9 cellular contexts compared by ENCODE assay signal in the genomic region with DNA sequence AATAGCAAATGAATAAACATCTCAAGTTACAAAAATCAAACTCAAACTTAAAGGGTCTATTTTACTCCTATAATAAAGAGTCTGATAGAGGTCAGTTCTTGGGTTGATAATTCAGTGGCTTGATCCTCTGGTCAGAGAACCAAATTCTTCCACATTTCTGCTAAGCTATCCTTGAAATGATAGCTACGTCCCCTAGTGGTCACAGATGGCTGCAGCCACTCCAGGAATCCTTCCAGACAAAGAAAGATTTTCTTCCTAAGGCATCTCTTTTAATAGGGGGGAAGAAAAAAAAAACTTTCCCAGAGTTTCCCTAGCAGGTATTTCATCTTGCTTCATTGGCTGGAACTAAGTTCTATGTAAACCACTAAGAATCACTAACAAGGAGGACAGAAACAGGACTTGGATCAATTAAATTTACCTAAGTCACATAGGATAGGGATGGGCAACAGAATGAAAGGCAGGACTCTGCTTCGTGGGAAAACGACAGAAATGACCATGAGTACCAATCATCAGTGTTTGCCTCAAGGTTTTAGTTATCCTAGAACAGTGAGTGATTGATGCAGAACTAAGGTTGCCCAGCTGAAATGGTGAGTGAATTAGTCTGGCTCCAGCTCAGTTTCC.
DNase-seq lines count a peak whose midpoint lies in the region; ATAC-seq and TF ChIP-seq lines count a peak whose summit lies in the region.
"Had no signal": no experiment of that assay in that cellular context is flagged by ENCODE, and none has a peak within 500 bp of the region (broad histone marks: within the 10 kb centered on the region; RNA-seq: fewer than 3 reads in every experiment).

No MANE protein-coding gene starts in this region.

- no peaks in the 10 kb centered on the region for H3K36me3 Mint-ChIP-seq in T-helper 17 cell (ENCODE audit: low read depth)

- H3K27ac ChIP-seq in 22Rv1: no peak overlapping the region
- H3K27ac ChIP-seq: skin epidermis had no signal

- no peak overlapping the region for H3K4me3 ChIP-seq in GM12875 (ENCODE audit: low read depth, low read length)
- H3K4me3 ChIP-seq in foreskin fibroblast (ENCODE audit: low read depth in 1 of 2, low read length in 2 of 2): no peak overlapping the region
- H3K4me3 ChIP-seq: skin epidermis had no signal

- H3K4me1 Mint-ChIP-seq in T-helper 17 cell: no peaks in the 10 kb centered on the region

- TF ChIP-seq CTCF in 22Rv1 (IDR thresholded peaks at IDR 0.05) (peak; percentile 90), GM12875 (IDR thresholded peaks at IDR 0.05; ENCODE audit: borderline replicate concordance, insufficient read depth, low read depth, low read length) (peak; percentile 62; the same call in 1 of the 2 replicates), foreskin fibroblast (IDR thresholded peaks at IDR 0.05; ENCODE audit: low read depth, low read length) (peak; percentile 93)

- H3K27ac Mint-ChIP-seq in T-helper 17 cell: no peak overlapping the region

- DNase-seq in RPMI7951 (ENCODE audit: low read depth): peak; percentile 19
- peak; percentile 22 to 75 for DNase-seq in foreskin fibroblast
- DNase-seq in GOT3 (lab: John Stamatoyannopoulos, UW): no peak
- no peak for DNase-seq in T-helper 17 cell
- no peak for DNase-seq in NK-92 (lab: John Stamatoyannopoulos, UW; ENCODE audit: unreplicated experiment)

- no peak for ATAC-seq in HG03175 (IDR thresholded peaks at IDR 0.05; ENCODE audit: unreplicated experiment)
- ATAC-seq in T-helper 17 cell: no peak

- H3K9me3 ChIP-seq in T-helper 17 cell (ENCODE audit: control insufficient read depth, low read length, poor library complexity, severe bottlenecking): no peaks in the 10 kb centered on the region

- no peak overlapping the region for H3K4me3 Mint-ChIP-seq in T-helper 17 cell

- H3K27me3 Mint-ChIP-seq in T-helper 17 cell: peaks cover 6% of the 10 kb centered on the region

Comparison
In these comparisons a context has a peak if more than half of its experiments do, and no peak if none do; other contexts are left out.
1. DNase-seq: peak in RPMI7951 (single experiment) and foreskin fibroblast (2 of 2); none in GOT3 (single experiment), T-helper 17 cell (0 of 3) and NK-92 (single experiment).
2. Peak in every context shown above with its lines, with median percentiles within 50 percentile points of each other: CTCF ChIP-seq.